In the genomic region with DNA sequence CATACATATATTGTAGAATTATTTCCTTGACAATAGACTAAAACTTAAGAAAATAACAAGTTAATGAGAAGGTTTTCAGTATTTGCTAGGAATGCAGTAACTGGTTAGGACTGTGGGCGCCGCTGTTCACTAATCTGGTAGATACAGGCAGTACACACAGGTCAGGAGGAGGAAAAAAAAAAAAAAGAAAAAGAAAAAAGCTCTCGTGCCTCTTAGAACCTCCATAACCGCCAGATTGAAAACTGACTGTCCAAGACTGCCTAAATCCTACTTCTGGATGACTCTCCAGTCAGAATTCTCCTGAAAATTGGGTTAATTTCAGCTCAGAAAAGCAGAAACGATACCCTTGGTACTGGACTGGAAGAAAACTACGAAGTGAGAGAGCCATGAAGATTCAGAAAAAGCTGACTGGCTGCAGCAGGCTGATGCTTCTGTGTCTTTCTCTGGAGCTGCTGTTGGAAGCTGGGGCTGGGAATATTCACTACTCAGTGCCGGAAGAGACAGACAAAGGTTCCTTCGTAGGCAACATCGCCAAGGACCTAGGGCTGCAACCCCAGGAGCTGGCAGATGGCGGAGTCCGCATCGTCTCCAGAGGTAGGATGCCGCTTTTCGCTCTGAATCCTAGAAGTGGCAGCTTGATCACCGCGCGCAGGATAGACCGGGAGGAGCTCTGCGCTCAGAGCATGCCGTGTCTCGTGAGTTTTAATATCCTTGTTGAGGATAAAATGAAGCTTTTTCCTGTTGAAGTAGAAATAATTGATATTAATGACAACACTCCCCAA, we compare ENCODE assay signal across 8 cellular contexts. TPM values are rescaled to one million over a fixed set of nuclear protein-coding genes. Genes with fewer than 3 reads are reported as not detected.
DNase-seq lines count a peak whose midpoint lies in the region; ATAC-seq and TF ChIP-seq lines count a peak whose summit lies in the region.
"Had no signal": no experiment of that assay in that cellular context is flagged by ENCODE, and none has a peak within 500 bp of the region (broad histone marks: within the 10 kb centered on the region; RNA-seq: fewer than 3 reads in every experiment).

A gene (plus strand): TSS at position 216 of the 782 bp plus-strand sequence.

- H3K27me3 ChIP-seq in prostate gland (replicated peaks; ENCODE audit: insufficient read depth) = peaks cover 11% of the 10 kb centered on the region
- peaks cover 21 to 81% of the 10 kb centered on the region in 2 donors for H3K27me3 ChIP-seq in left lung

- ATAC-seq in HG02885 (IDR thresholded peaks at IDR 0.05; ENCODE audit: poor library complexity, unreplicated experiment) = peak; percentile 76
- ATAC-seq in SK-N-SH treated with all-trans-retinoic acid at 6 μM for 48 hours = peak; percentile 75
- ATAC-seq in left lung = no peak
- ATAC-seq in GM18909 (IDR thresholded peaks at IDR 0.05; ENCODE audit: poor library complexity, unreplicated experiment) = no peak

- DNase-seq in GM03348 (ENCODE audit: low spot score) = peak; percentile 78
- DNase-seq in germinal center (ENCODE audit: low spot score) = peak; percentile 40
- DNase-seq in prostate gland (ENCODE audit: low spot score) = no peak
- no peak for DNase-seq in left lung

- WGBS in prostate gland = 20% methylated on average over 21 of the region's 21 CpGs

- no peaks in the 10 kb centered on the region for H3K36me3 ChIP-seq in prostate gland
- H3K36me3 ChIP-seq in left lung = no peaks in the 10 kb centered on the region

- no peaks in the 10 kb centered on the region for H3K9me3 ChIP-seq in prostate gland
- peaks cover 0 to 87% of the 10 kb centered on the region in 2 donors for H3K9me3 ChIP-seq in left lung

- intact Hi-C loops in prostate gland (cut with DNase I) = no loop called here
- intact Hi-C loops in left lung (cut with DNase I) = loop anchor here in 1 of 2 donors (10.0 kb wide), 1 partner anchor 224 kb away; no protein-coding TSS in a partner anchor

- TF ChIP-seq CTCF in prostate gland (IDR thresholded peaks at IDR 0.05) = no peak
- no peak for TF ChIP-seq CTCF in left lung (IDR thresholded peaks at IDR 0.05)

- H3K27ac ChIP-seq in prostate gland (no peak within 1 kb of the TSS), left lung (no peak within 1 kb of the TSS)
- H3K27ac ChIP-seq: parathyroid adenoma had no signal

- no peak for TF ChIP-seq POLR2A in prostate gland (IDR thresholded peaks at IDR 0.05)

- H3K4me3 ChIP-seq in prostate gland = no peak within 1 kb of the TSS
- no peak within 1 kb of the TSS for H3K4me3 ChIP-seq in left lung

- no peaks in the 10 kb centered on the region for H3K4me1 ChIP-seq in prostate gland (replicated peaks)
- H3K4me1 ChIP-seq in left lung = no peaks in the 10 kb centered on the region
- H3K4me1 ChIP-seq: parathyroid adenoma had no signal

TF ChIP-seq in SK-N-SH treated with all-trans-retinoic acid at 6 μM for 48 hours, 23 proteins besides CTCF, POLR2A, EP300 and RAD21:
- TF ChIP-seq RARB (CRISPR knock-in tag; IDR thresholded peaks at IDR 0.05) = no peak
- no peak for TF ChIP-seq SNAI2 (CRISPR knock-in tag; IDR thresholded peaks at IDR 0.05)

RNA-seq across cellular contexts. Expression of the gene that starts here (rescaled TPM):
- 1 to 10 TPM in 1 of 2 donors, under 1 TPM in 1; 0.64 to 4.8 TPM for total RNA-seq in prostate gland
- under 1 TPM; 0.38 to 0.42 TPM for total RNA-seq in left lung

Comparison
In these comparisons a context has a peak if more than half of its experiments do, and no peak if none do; other contexts are left out.
1. DNase-seq: peak in GM03348 (single experiment) and germinal center (single experiment); none in prostate gland (single experiment) and left lung (0 of 2).
2. ATAC-seq: peak in HG02885 (single experiment) and SK-N-SH treated with all-trans-retinoic acid at 6 μM for 48 hours (single experiment); none in left lung (single experiment) and GM18909 (single experiment).